In the genomic region with DNA sequence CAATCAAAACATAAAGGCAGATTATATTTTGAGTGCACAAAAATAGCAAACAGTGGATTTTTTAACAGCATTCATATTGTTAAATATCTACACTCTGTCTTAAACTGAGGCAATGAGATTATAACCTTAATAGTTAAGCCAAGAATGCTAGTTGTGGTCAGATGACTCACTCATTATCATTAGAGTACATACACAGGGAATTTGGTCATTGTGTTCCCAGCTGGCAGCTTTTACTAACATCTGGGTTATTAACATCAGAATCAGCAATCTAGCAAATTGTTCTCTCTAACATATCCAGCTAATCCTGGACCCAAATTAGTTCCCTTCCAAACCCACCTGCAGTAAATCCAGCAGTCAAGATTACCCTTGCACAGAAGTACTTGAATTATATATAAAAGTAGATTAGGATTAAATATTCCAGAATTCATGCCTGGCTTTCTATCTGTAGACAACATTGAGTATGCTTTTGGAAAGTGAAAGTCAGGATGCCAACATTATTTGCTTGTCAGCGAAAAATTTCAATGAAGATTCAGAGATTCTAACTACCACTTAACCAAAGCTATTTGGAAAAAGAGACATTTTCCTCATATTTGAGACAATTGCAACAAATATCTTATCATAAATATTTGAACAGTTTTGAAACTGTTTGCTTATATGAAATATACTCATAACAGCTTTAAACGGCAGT, we compare ENCODE assay signal across 15 cellular contexts.
A peak's percentile ranks its signal among the peaks of the same experiment; 100 is the strongest.
DNase-seq lines count a peak whose midpoint lies in the region; ATAC-seq and TF ChIP-seq lines count a peak whose summit lies in the region.
"Had no signal": no experiment of that assay in that cellular context is flagged by ENCODE, and none has a peak within 500 bp of the region (broad histone marks: within the 10 kb centered on the region; RNA-seq: fewer than 3 reads in every experiment).

No MANE protein-coding gene starts in this region.

- H3K4me3 ChIP-seq in choroid plexus epithelial cell (ENCODE audit: low read depth, low read length) = no peak overlapping the region
- H3K4me3 ChIP-seq: psoas muscle had no signal

- ATAC-seq in GM21526 (IDR thresholded peaks at IDR 0.05; ENCODE audit: low FRiP score, unreplicated experiment) (no peak), HG02678 (IDR thresholded peaks at IDR 0.05; ENCODE audit: unreplicated experiment) (no peak)
- ATAC-seq: psoas muscle; stimulated activated naive B cell treated with anti-CD40 and anti-IgM and Interleukin-4, amounts not matched to agents 10 μg/mL and 1 μg/mL and 100 μg/mL, for 72 hours had no signal

- no peak for TF ChIP-seq CTCF in choroid plexus epithelial cell (conservative IDR thresholded peaks at IDR 0.05; ENCODE audit: low read depth, low read length)
- TF ChIP-seq CTCF in GM13977 (IDR thresholded peaks at IDR 0.05; ENCODE audit: extremely low read depth, insufficient read depth, missing control alignments) = no peak

- in situ Hi-C loops in GM13977 (cut with MboI; ENCODE audit: low pct_unique_long_range_greater_than_20kb, low sequenced_read_pairs, unreplicated experiment) = no loop called here

- DNase-seq in DMS 273 (lab: John Stamatoyannopoulos, UW; ENCODE audit: unreplicated experiment) (peak; percentile 52), NCI-H146 treated with DMSO at 0.1 percent for 48 hours (lab: John Stamatoyannopoulos, UW; ENCODE audit: unreplicated experiment) (peak; percentile 6), choroid plexus epithelial cell (ENCODE audit: low read depth) (peak; percentile 5), iris pigment epithelial cell (ENCODE audit: low read depth) (peak; percentile 15), GM13977 (ENCODE audit: low spot score) (no peak), NCI-H2107 (lab: John Stamatoyannopoulos, UW) (no peak)
- DNase-seq: effector CD4-positive, alpha-beta T cell; GF-D8; NCI-H2227 treated with DMSO at 0.1 percent for 48 hours; psoas muscle; SIG-M5; stimulated activated CD4-positive, alpha-beta T cell treated with anti-CD3 and anti-CD28 coated beads, Interleukin-2, amount 100 ng/mL, for 48 hours; stimulated activated naive B cell treated with anti-CD40 and anti-IgM and Interleukin-4, amounts not matched to agents 10 μg/mL and 1 μg/mL and 100 μg/mL, for 72 hours had no signal

Comparison
In these comparisons a context has a peak if more than half of its experiments do, and no peak if none do; other contexts are left out.
1. DNase-seq: peak in DMS 273 (single experiment), NCI-H146 treated with DMSO at 0.1 percent for 48 hours (single experiment), choroid plexus epithelial cell (single experiment) and iris pigment epithelial cell (single experiment); none in GM13977 (single experiment) and NCI-H2107 (single experiment).